Comparison of ENCODE assay signal across 36 cellular contexts in genomic region chr16:65287307-65287706, GRCh38.
"Had no signal": no experiment of that assay in that cellular context is flagged by ENCODE, and none has a peak within 500 bp of the region (broad histone marks: within the 10 kb centered on the region; RNA-seq: fewer than 3 reads in every experiment).

No MANE protein-coding gene starts in this region.

- DNase-seq: activated CD4-positive, alpha-beta memory T cell treated with anti-CD3 and anti-CD28 coated beads, Interleukin-2, amount 10 ng/mL, durations not matched to agents 7 days and 5 days; activated CD4-positive, alpha-beta T cell treated with anti-CD3 and anti-CD28 coated beads for 1 hour; activated CD4-positive, alpha-beta T cell treated with anti-CD3 and anti-CD28 coated beads for 36 hours; activated CD4-positive, alpha-beta T cell treated with anti-CD3 and anti-CD28 coated beads for 48 hours; activated CD4-positive, alpha-beta T cell treated with anti-CD3 and anti-CD28 coated beads, Interleukin-2, amount 10 ng/mL, durations not matched to agents 7 days and 5 days; activated CD4-positive, alpha-beta T cell treated with anti-CD3 and anti-CD28 coated beads, Interleukin-2, amount 50 U/mL, for 48 hours; activated CD4-positive, CD25-positive, alpha-beta regulatory T cell; activated CD8-positive, alpha-beta memory T cell treated with anti-CD3 and anti-CD28 coated beads for 24 hours; activated CD8-positive, alpha-beta memory T cell treated with anti-CD3 and anti-CD28 coated beads, Interleukin-2, amount 10 ng/mL, durations not matched to agents 7 days and 5 days; activated CD8-positive, alpha-beta memory T cell treated with anti-CD3 and anti-CD28 coated beads, Interleukin-2, amount 50 U/mL, for 48 hours; activated CD8-positive, alpha-beta T cell treated with anti-CD3 and anti-CD28 coated beads, Interleukin-2, amount 10 ng/mL, durations not matched to agents 7 days and 5 days; activated effector memory CD4-positive, alpha-beta T cell treated with Interleukin-2 at 50 U/mL for 16 hours; activated gamma-delta T cell; activated naive CD4-positive, alpha-beta T cell treated with anti-CD3 and anti-CD28 coated beads, Interleukin-2, amount 10 ng/mL, durations not matched to agents 7 days and 5 days; activated naive CD4-positive, alpha-beta T cell treated with Interleukin-2 at 50 U/mL for 16 hours; activated naive CD8-positive, alpha-beta T cell treated with anti-CD3 and anti-CD28 coated beads, Interleukin-2, amount 10 ng/mL, durations not matched to agents 7 days and 5 days; activated naive CD8-positive, alpha-beta T cell treated with anti-CD3 and anti-CD28 coated beads, Interleukin-2, amount 50 U/mL, for 24 hours; activated T-cell treated with anti-CD3 and anti-CD28 coated beads, Interleukin-2, amount 50 U/mL, for 24 hours; activated T-cell treated with anti-CD3 and anti-CD28 coated beads, Interleukin-2, amount 50 U/mL, for 48 hours; amygdala; anterior cingulate cortex; caudate nucleus; T-helper 1 cell; T-helper 2 cell; T-helper 9 cell had no signal

- H3K27me3 ChIP-seq: ascending aorta, cardiac muscle cell had no signal

- H3K9me3 Mint-ChIP-seq: activated CD4-positive, alpha-beta T cell treated with anti-CD3 and anti-CD28 coated beads, Interleukin-2, amount 10 ng/mL, durations not matched to agents 7 days and 5 days; activated naive CD8-positive, alpha-beta T cell treated with anti-CD3 and anti-CD28 coated beads, Interleukin-2, amount 10 ng/mL, durations not matched to agents 7 days and 5 days had no signal

- H3K27ac ChIP-seq: ascending aorta, cardiac muscle cell, VCaP had no signal

- H3K4me3 ChIP-seq: ascending aorta, cardiac muscle cell had no signal

- H3K27me3 Mint-ChIP-seq: activated CD4-positive, alpha-beta memory T cell treated with anti-CD3 and anti-CD28 coated beads, Interleukin-2, amount 10 ng/mL, durations not matched to agents 7 days and 5 days; activated CD4-positive, alpha-beta T cell treated with anti-CD3 and anti-CD28 coated beads for 36 hours; activated CD4-positive, alpha-beta T cell treated with anti-CD3 and anti-CD28 coated beads, Interleukin-2, amount 10 ng/mL, durations not matched to agents 7 days and 5 days; activated CD8-positive, alpha-beta memory T cell treated with anti-CD3 and anti-CD28 coated beads, Interleukin-2, amount 10 ng/mL, durations not matched to agents 7 days and 5 days; activated naive CD4-positive, alpha-beta T cell treated with anti-CD3 and anti-CD28 coated beads, Interleukin-2, amount 10 ng/mL, durations not matched to agents 7 days and 5 days; activated naive CD8-positive, alpha-beta T cell; activated naive CD8-positive, alpha-beta T cell treated with anti-CD3 and anti-CD28 coated beads, Interleukin-2, amount 10 ng/mL, durations not matched to agents 7 days and 5 days; activated naive CD8-positive, alpha-beta T cell treated with anti-CD3 and anti-CD28 coated beads, Interleukin-2, amount 50 U/mL, for 24 hours; activated T-cell treated with anti-CD3 and anti-CD28 coated beads, Interleukin-2, amount 50 U/mL, for 24 hours; central memory CD8-positive, alpha-beta T cell had no signal

- H3K9me3 ChIP-seq: ascending aorta had no signal

- H3K4me1 Mint-ChIP-seq: activated CD4-positive, alpha-beta memory T cell treated with anti-CD3 and anti-CD28 coated beads, Interleukin-2, amount 10 ng/mL, durations not matched to agents 7 days and 5 days; activated CD4-positive, alpha-beta T cell treated with anti-CD3 and anti-CD28 coated beads for 36 hours; activated CD4-positive, alpha-beta T cell treated with anti-CD3 and anti-CD28 coated beads, Interleukin-2, amount 10 ng/mL, durations not matched to agents 7 days and 5 days; activated CD8-positive, alpha-beta memory T cell treated with anti-CD3 and anti-CD28 coated beads, Interleukin-2, amount 10 ng/mL, durations not matched to agents 7 days and 5 days; activated naive CD4-positive, alpha-beta T cell treated with anti-CD3 and anti-CD28 coated beads, Interleukin-2, amount 10 ng/mL, durations not matched to agents 7 days and 5 days; activated naive CD4-positive, alpha-beta T cell treated with anti-CD3 and anti-CD28 coated beads, Interleukin-2, amount 50 U/mL, for 24 hours; activated naive CD8-positive, alpha-beta T cell treated with anti-CD3 and anti-CD28 coated beads, Interleukin-2, amount 10 ng/mL, durations not matched to agents 7 days and 5 days; activated naive CD8-positive, alpha-beta T cell treated with anti-CD3 and anti-CD28 coated beads, Interleukin-2, amount 50 U/mL, for 24 hours; central memory CD8-positive, alpha-beta T cell had no signal

- H3K36me3 Mint-ChIP-seq: activated CD8-positive, alpha-beta memory T cell treated with anti-CD3 and anti-CD28 coated beads, Interleukin-2, amount 10 ng/mL, durations not matched to agents 7 days and 5 days; activated naive CD4-positive, alpha-beta T cell treated with anti-CD3 and anti-CD28 coated beads, Interleukin-2, amount 10 ng/mL, durations not matched to agents 7 days and 5 days; activated naive CD8-positive, alpha-beta T cell; activated naive CD8-positive, alpha-beta T cell treated with anti-CD3 and anti-CD28 coated beads, Interleukin-2, amount 10 ng/mL, durations not matched to agents 7 days and 5 days; brain had no signal

- H3K4me3 Mint-ChIP-seq: activated CD4-positive, alpha-beta memory T cell treated with anti-CD3 and anti-CD28 coated beads, Interleukin-2, amount 10 ng/mL, durations not matched to agents 7 days and 5 days; activated CD4-positive, alpha-beta T cell treated with anti-CD3 and anti-CD28 coated beads for 36 hours; activated CD4-positive, alpha-beta T cell treated with anti-CD3 and anti-CD28 coated beads, Interleukin-2, amount 10 ng/mL, durations not matched to agents 7 days and 5 days; activated CD8-positive, alpha-beta memory T cell treated with anti-CD3 and anti-CD28 coated beads, Interleukin-2, amount 10 ng/mL, durations not matched to agents 7 days and 5 days; activated CD8-positive, alpha-beta T cell treated with anti-CD3 and anti-CD28 coated beads, Interleukin-2, amount 10 ng/mL, durations not matched to agents 7 days and 5 days; activated naive CD4-positive, alpha-beta T cell treated with anti-CD3 and anti-CD28 coated beads, Interleukin-2, amount 10 ng/mL, durations not matched to agents 7 days and 5 days; activated naive CD4-positive, alpha-beta T cell treated with anti-CD3 and anti-CD28 coated beads, Interleukin-2, amount 50 U/mL, for 24 hours; activated naive CD8-positive, alpha-beta T cell; activated naive CD8-positive, alpha-beta T cell treated with anti-CD3 and anti-CD28 coated beads, Interleukin-2, amount 10 ng/mL, durations not matched to agents 7 days and 5 days; activated naive CD8-positive, alpha-beta T cell treated with anti-CD3 and anti-CD28 coated beads, Interleukin-2, amount 50 U/mL, for 24 hours; activated T-cell treated with anti-CD3 and anti-CD28 coated beads, Interleukin-2, amount 50 U/mL, for 24 hours; brain; central memory CD8-positive, alpha-beta T cell; T-helper 1 cell treated with Interleukin-12 subunit alpha and Interleukin-12 subunit beta and Interleukin-4 antibody, amounts not matched to agents 30 μg/mL and 1 μg/mL, for 36 hours; T-helper 2 cell treated with Interferon-gamma antibody and Interleukin-4, amounts not matched to agents 5 μg/mL and 100 μg/mL, for 36 hours had no signal

- H3K27ac Mint-ChIP-seq: activated CD4-positive, alpha-beta memory T cell treated with anti-CD3 and anti-CD28 coated beads, Interleukin-2, amount 10 ng/mL, durations not matched to agents 7 days and 5 days; activated CD4-positive, alpha-beta T cell treated with anti-CD3 and anti-CD28 coated beads for 36 hours; activated CD4-positive, alpha-beta T cell treated with anti-CD3 and anti-CD28 coated beads, Interleukin-2, amount 10 ng/mL, durations not matched to agents 7 days and 5 days; activated CD8-positive, alpha-beta memory T cell treated with anti-CD3 and anti-CD28 coated beads, Interleukin-2, amount 10 ng/mL, durations not matched to agents 7 days and 5 days; activated CD8-positive, alpha-beta T cell treated with anti-CD3 and anti-CD28 coated beads, Interleukin-2, amount 10 ng/mL, durations not matched to agents 7 days and 5 days; activated naive CD4-positive, alpha-beta T cell treated with anti-CD3 and anti-CD28 coated beads, Interleukin-2, amount 10 ng/mL, durations not matched to agents 7 days and 5 days; activated naive CD4-positive, alpha-beta T cell treated with anti-CD3 and anti-CD28 coated beads, Interleukin-2, amount 50 U/mL, for 24 hours; activated naive CD8-positive, alpha-beta T cell; activated naive CD8-positive, alpha-beta T cell treated with anti-CD3 and anti-CD28 coated beads, Interleukin-2, amount 10 ng/mL, durations not matched to agents 7 days and 5 days; activated naive CD8-positive, alpha-beta T cell treated with anti-CD3 and anti-CD28 coated beads, Interleukin-2, amount 50 U/mL, for 24 hours; activated T-cell treated with anti-CD3 and anti-CD28 coated beads, Interleukin-2, amount 50 U/mL, for 24 hours; activated T-helper 2 cell treated with anti-CD3 and anti-CD28 coated beads, Interferon-gamma antibody, Interleukin-2, Interleukin-4, amounts not matched to agents 10 μg/mL and 5 μg/mL and 100 μg/mL, durations not matched to agents 14 hours and 24 hours and 36 hours; brain; T-helper 1 cell treated with Interleukin-12 subunit alpha and Interleukin-12 subunit beta and Interleukin-4 antibody, amounts not matched to agents 30 μg/mL and 1 μg/mL, for 36 hours; T-helper 2 cell treated with Interferon-gamma antibody and Interleukin-4, amounts not matched to agents 5 μg/mL and 100 μg/mL, for 36 hours had no signal

- H3K36me3 ChIP-seq: ascending aorta, cardiac muscle cell had no signal

- ATAC-seq: activated CD4-positive, alpha-beta T cell treated with anti-CD3 and anti-CD28 coated beads for 36 hours; activated CD4-positive, CD25-positive, alpha-beta regulatory T cell treated with anti-CD3 and anti-CD28 coated beads, Interleukin-2, amount 50 U/mL, for 24 hours; activated CD8-positive, alpha-beta memory T cell treated with anti-CD3 and anti-CD28 coated beads, Interleukin-2, amount 10 ng/mL, durations not matched to agents 7 days and 5 days; activated CD8-positive, alpha-beta T cell treated with anti-CD3 and anti-CD28 coated beads, Interleukin-2, amount 10 ng/mL, durations not matched to agents 7 days and 5 days; activated naive CD8-positive, alpha-beta T cell treated with anti-CD3 and anti-CD28 coated beads, Interleukin-2, amount 50 U/mL, for 24 hours had no signal
